In genomic region chr5:16574789-16575785, GRCh38 we compare ENCODE assay signal across 9 cellular contexts. TPM values are rescaled to one million over a fixed set of nuclear protein-coding genes. Genes with fewer than 3 reads are reported as not detected.
DNase-seq lines count a peak whose midpoint lies in the region; ATAC-seq, FAIRE-seq and TF ChIP-seq lines count a peak whose summit lies in the region.
"Had no signal": no experiment of that assay in that cellular context is flagged by ENCODE, and none has a peak within 500 bp of the region (broad histone marks: within the 10 kb centered on the region; RNA-seq: fewer than 3 reads in every experiment).

No MANE protein-coding gene starts in this region.

- no peak overlapping the region for H3K4me3 ChIP-seq in kidney epithelial cell (ENCODE audit: low read depth, low read length)

- TF ChIP-seq CTCF in 22Rv1 (IDR thresholded peaks at IDR 0.05) (no peak), kidney epithelial cell (IDR thresholded peaks at IDR 0.05; ENCODE audit: insufficient read depth, low read length, poor library complexity, severe bottlenecking) (no peak)

- FAIRE-seq in HTR-8/SVneo (lab: Jason Lieb, UNC) = no peak
- FAIRE-seq: endothelial cell of umbilical vein had no signal

- peak; percentile 45 for DNase-seq in HTR-8/SVneo (ENCODE audit: insufficient read length, low spot score)
- DNase-seq in caudate nucleus (lab: John Stamatoyannopoulos, UW) = peak in 47 of 61 donors; percentile 6 to 83 (median 51)
- DNase-seq in kidney epithelial cell (ENCODE audit: low read depth) = peak; percentile 56
- DNase-seq in NCI-H1048 (lab: John Stamatoyannopoulos, UW) = no peak
- no peak for DNase-seq in activated naive CD4-positive, alpha-beta T cell treated with anti-CD3 and anti-CD28 coated beads, Interleukin-2, amount 50 U/mL, for 16 hours
- no peak for DNase-seq in activated CD8-positive, alpha-beta memory T cell treated with anti-CD3 and anti-CD28 coated beads, Interleukin-2, amount 50 U/mL, for 48 hours

- 0 out of 2 replicates have a peak overlapping the region, but pooled peaks have one; percentile 75 for H3K27ac ChIP-seq in 22Rv1
- peak overlapping the region; percentile 50 for H3K27ac ChIP-seq in caudate nucleus (ENCODE audit: low read depth, low read length)

- no peak for ATAC-seq in HG02973 (IDR thresholded peaks at IDR 0.05; ENCODE audit: unreplicated experiment)

- no peaks in the 10 kb centered on the region for H3K27me3 ChIP-seq in kidney epithelial cell (ENCODE audit: control insufficient read depth, insufficient read depth, low read length)

- no peaks in the 10 kb centered on the region for H3K36me3 ChIP-seq in kidney epithelial cell (ENCODE audit: control insufficient read depth, insufficient read depth, low read length)

RNA-seq across cellular contexts. Expression of gene RETREG1, which starts 41.7 kb away (rescaled TPM):
- total RNA-seq in kidney epithelial cell = 14.8 and 17.0 TPM in 2 replicates

Comparison
In these comparisons a context has a peak if more than half of its experiments do, and no peak if none do; other contexts are left out.
1. DNase-seq: peak in HTR-8/SVneo (single experiment), caudate nucleus (47 of 61) and kidney epithelial cell (single experiment); none in NCI-H1048 (single experiment), activated naive CD4-positive, alpha-beta T cell treated with anti-CD3 and anti-CD28 coated beads, Interleukin-2, amount 50 U/mL, for 16 hours (single experiment) and activated CD8-positive, alpha-beta memory T cell treated with anti-CD3 and anti-CD28 coated beads, Interleukin-2, amount 50 U/mL, for 48 hours (single experiment).